ENCODE assay signal across 1 cellular context in the genomic region with DNA sequence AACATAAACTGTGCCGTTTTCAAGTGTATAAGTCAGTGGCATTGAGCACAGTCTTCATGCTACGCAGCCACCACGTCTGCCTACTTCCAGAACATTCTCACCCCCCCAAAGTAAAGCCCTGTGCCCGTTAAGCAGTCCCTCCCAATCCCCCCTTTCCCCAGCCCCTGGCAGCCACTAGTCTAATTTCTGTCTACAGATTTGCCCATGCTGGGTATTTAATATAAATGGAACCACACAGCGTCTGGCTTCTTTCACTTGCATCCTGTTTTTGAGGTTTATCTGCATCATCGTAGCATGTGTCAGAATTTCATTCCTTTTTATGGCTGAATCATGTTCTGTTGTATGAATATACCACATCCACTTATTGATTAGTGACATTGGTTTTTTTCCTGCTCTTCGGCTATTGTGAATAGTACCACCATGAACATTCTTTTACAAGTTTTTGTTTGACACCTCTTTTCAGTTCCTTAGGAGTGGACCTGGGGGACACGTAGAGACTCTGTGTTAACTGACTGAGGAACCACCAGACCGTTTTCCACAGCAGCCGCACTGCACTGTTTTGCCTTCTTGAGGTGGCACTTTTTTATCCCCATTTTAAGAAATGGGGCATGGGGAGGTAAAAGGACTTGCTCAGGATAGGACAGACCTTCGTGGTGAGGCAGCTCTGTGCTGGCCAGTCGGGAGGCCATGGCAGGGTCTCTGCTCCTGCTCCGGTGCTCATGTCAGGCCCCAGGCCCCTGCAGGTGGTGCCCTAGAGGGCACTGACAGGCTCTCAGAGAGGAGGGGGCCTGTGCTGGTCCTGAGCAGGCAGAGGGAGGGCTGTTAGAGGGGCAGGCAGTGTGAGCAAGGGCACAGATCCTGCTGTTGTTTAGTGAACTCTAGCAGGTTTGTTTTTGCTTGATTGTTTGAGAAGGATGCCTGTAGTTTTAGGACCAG.
TF ChIP-seq lines count a peak whose summit lies in the region.

No MANE protein-coding gene starts in this region.

TF ChIP-seq in SK-N-SH, 30 proteins besides CTCF, POLR2A, EP300 and RAD21 (continued from another document):
- TF ChIP-seq, protein P1, sequence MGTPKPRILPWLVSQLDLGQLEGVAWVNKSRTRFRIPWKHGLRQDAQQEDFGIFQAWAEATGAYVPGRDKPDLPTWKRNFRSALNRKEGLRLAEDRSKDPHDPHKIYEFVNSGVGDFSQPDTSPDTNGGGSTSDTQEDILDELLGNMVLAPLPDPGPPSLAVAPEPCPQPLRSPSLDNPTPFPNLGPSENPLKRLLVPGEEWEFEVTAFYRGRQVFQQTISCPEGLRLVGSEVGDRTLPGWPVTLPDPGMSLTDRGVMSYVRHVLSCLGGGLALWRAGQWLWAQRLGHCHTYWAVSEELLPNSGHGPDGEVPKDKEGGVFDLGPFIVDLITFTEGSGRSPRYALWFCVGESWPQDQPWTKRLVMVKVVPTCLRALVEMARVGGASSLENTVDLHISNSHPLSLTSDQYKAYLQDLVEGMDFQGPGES (IDR thresholded peaks at IDR 0.05; ENCODE audit: low read depth, low read length), result no peak
- TF ChIP-seq FOXJ3 (CRISPR knock-in tag; IDR thresholded peaks at IDR 0.05), result peak; percentile 73; the same call in 1 of the 2 replicates
- TF ChIP-seq FOXM1 (IDR thresholded peaks at IDR 0.05; ENCODE audit: low read depth), result no peak
- TF ChIP-seq NFIC (IDR thresholded peaks at IDR 0.05; ENCODE audit: borderline replicate concordance), result no peak; the same call in 1 of the 2 replicates
- no peak for TF ChIP-seq ELF1 (IDR thresholded peaks at IDR 0.05)
- TF ChIP-seq SIN3A (IDR thresholded peaks at IDR 0.05; ENCODE audit: borderline replicate concordance, low read depth, low read length), result 0 out of 2 replicates have a peak, but pooled peaks have one; percentile 18
- TF ChIP-seq POLR2AphosphoS5 (IDR thresholded peaks at IDR 0.05; ENCODE audit: low read depth, low read length), result 0 out of 2 replicates have a peak, but pooled peaks have one; percentile 53
- peak; percentile 91 for TF ChIP-seq TCF12 (IDR thresholded peaks at IDR 0.05)
- TF ChIP-seq RCOR1 (IDR thresholded peaks at IDR 0.05; ENCODE audit: low read length), result peak; percentile 96
- peak; percentile 83 for TF ChIP-seq GATA2 (CRISPR knock-in tag; IDR thresholded peaks at IDR 0.05)
- peak; percentile 64; the same call in 1 of the 2 replicates for TF ChIP-seq JUND (IDR thresholded peaks at IDR 0.05)
- TF ChIP-seq, protein P2, sequence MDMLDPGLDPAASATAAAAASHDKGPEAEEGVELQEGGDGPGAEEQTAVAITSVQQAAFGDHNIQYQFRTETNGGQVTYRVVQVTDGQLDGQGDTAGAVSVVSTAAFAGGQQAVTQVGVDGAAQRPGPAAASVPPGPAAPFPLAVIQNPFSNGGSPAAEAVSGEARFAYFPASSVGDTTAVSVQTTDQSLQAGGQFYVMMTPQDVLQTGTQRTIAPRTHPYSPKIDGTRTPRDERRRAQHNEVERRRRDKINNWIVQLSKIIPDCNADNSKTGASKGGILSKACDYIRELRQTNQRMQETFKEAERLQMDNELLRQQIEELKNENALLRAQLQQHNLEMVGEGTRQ (IDR thresholded peaks at IDR 0.05; ENCODE audit: borderline replicate concordance, low read depth, low read length), result no peak
- no peak for TF ChIP-seq MEF2A (IDR thresholded peaks at IDR 0.05; ENCODE audit: borderline replicate concordance, low read depth)
- TF ChIP-seq EZH2phosphoT487 (IDR thresholded peaks at IDR 0.05; ENCODE audit: borderline replicate concordance, low read depth), result no peak
- TF ChIP-seq, protein P3, sequence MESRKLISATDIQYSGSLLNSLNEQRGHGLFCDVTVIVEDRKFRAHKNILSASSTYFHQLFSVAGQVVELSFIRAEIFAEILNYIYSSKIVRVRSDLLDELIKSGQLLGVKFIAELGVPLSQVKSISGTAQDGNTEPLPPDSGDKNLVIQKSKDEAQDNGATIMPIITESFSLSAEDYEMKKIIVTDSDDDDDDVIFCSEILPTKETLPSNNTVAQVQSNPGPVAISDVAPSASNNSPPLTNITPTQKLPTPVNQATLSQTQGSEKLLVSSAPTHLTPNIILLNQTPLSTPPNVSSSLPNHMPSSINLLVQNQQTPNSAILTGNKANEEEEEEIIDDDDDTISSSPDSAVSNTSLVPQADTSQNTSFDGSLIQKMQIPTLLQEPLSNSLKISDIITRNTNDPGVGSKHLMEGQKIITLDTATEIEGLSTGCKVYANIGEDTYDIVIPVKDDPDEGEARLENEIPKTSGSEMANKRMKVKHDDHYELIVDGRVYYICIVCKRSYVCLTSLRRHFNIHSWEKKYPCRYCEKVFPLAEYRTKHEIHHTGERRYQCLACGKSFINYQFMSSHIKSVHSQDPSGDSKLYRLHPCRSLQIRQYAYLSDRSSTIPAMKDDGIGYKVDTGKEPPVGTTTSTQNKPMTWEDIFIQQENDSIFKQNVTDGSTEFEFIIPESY (IDR thresholded peaks at IDR 0.05; ENCODE audit: borderline replicate concordance, low read depth), result no peak
- TF ChIP-seq, protein P4, sequence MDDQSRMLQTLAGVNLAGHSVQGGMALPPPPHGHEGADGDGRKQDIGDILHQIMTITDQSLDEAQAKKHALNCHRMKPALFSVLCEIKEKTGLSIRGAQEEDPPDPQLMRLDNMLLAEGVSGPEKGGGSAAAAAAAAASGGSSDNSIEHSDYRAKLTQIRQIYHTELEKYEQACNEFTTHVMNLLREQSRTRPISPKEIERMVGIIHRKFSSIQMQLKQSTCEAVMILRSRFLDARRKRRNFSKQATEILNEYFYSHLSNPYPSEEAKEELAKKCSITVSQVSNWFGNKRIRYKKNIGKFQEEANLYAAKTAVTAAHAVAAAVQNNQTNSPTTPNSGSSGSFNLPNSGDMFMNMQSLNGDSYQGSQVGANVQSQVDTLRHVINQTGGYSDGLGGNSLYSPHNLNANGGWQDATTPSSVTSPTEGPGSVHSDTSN (IDR thresholded peaks at IDR 0.05), result peak; percentile 82
- TF ChIP-seq, protein P5, sequence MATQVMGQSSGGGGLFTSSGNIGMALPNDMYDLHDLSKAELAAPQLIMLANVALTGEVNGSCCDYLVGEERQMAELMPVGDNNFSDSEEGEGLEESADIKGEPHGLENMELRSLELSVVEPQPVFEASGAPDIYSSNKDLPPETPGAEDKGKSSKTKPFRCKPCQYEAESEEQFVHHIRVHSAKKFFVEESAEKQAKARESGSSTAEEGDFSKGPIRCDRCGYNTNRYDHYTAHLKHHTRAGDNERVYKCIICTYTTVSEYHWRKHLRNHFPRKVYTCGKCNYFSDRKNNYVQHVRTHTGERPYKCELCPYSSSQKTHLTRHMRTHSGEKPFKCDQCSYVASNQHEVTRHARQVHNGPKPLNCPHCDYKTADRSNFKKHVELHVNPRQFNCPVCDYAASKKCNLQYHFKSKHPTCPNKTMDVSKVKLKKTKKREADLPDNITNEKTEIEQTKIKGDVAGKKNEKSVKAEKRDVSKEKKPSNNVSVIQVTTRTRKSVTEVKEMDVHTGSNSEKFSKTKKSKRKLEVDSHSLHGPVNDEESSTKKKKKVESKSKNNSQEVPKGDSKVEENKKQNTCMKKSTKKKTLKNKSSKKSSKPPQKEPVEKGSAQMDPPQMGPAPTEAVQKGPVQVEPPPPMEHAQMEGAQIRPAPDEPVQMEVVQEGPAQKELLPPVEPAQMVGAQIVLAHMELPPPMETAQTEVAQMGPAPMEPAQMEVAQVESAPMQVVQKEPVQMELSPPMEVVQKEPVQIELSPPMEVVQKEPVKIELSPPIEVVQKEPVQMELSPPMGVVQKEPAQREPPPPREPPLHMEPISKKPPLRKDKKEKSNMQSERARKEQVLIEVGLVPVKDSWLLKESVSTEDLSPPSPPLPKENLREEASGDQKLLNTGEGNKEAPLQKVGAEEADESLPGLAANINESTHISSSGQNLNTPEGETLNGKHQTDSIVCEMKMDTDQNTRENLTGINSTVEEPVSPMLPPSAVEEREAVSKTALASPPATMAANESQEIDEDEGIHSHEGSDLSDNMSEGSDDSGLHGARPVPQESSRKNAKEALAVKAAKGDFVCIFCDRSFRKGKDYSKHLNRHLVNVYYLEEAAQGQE (IDR thresholded peaks at IDR 0.05; ENCODE audit: low read depth, low read length), result no peak
- TF ChIP-seq, protein P6, sequence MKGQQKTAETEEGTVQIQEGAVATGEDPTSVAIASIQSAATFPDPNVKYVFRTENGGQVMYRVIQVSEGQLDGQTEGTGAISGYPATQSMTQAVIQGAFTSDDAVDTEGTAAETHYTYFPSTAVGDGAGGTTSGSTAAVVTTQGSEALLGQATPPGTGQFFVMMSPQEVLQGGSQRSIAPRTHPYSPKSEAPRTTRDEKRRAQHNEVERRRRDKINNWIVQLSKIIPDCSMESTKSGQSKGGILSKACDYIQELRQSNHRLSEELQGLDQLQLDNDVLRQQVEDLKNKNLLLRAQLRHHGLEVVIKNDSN (IDR thresholded peaks at IDR 0.05; ENCODE audit: borderline replicate concordance, low read depth), result no peak
- TF ChIP-seq RXRA (IDR thresholded peaks at IDR 0.05; ENCODE audit: borderline replicate concordance, low read depth), result no peak
- no peak for TF ChIP-seq GABPA (IDR thresholded peaks at IDR 0.05; ENCODE audit: low read depth)
- TF ChIP-seq FOSL2 (IDR thresholded peaks at IDR 0.05; ENCODE audit: borderline replicate concordance, low read depth), result peak; percentile 54; the same call in 1 of the 2 replicates
- TF ChIP-seq MXI1 (IDR thresholded peaks at IDR 0.05; ENCODE audit: low read depth, low read length), result peak; percentile 71; the same call in 1 of the 2 replicates
- no peak for TF ChIP-seq RFX5 (IDR thresholded peaks at IDR 0.05; ENCODE audit: low read length)
- peak; percentile 68 for TF ChIP-seq CHD2 (IDR thresholded peaks at IDR 0.05; ENCODE audit: low read length, partially characterized antibody)
- TF ChIP-seq SMC3 (IDR thresholded peaks at IDR 0.05; ENCODE audit: low read depth, low read length), result no peak
- TF ChIP-seq, protein P7, sequence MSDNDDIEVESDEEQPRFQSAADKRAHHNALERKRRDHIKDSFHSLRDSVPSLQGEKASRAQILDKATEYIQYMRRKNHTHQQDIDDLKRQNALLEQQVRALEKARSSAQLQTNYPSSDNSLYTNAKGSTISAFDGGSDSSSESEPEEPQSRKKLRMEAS (IDR thresholded peaks at IDR 0.05; ENCODE audit: low read depth), result no peak
- TF ChIP-seq NRF1 (IDR thresholded peaks at IDR 0.05; ENCODE audit: low read depth, low read length), result no peak
- TF ChIP-seq YY1 (IDR thresholded peaks at IDR 0.05; ENCODE audit: low read depth), result no peak
